Comparison of ENCODE assay signal across 1 cellular context in the genomic region with DNA sequence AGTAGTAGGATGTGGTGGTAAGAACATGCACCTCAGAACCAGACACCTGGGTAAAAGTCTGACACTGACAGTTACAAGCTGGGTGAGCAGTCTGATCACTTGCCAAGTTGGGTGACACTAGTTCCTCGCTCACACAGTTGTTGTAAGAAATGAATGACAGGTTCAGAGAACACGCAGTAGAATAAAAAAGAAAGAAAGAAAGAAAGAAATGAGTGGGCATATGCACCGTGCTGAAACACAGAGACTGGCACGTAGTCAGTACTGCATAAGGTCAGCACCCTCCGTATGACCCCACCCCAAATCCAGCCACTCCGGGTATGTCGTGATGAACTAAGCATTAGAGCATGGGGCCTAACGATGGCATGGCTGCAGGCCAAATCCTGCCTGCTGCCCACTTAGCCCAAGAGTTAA.
TF ChIP-seq lines count a peak whose summit lies in the region.

No MANE protein-coding gene starts in this region.

TF ChIP-seq in HepG2, 621 proteins besides CTCF, POLR2A, EP300 and RAD21 (continued from another document):
- TF ChIP-seq, protein P1, sequence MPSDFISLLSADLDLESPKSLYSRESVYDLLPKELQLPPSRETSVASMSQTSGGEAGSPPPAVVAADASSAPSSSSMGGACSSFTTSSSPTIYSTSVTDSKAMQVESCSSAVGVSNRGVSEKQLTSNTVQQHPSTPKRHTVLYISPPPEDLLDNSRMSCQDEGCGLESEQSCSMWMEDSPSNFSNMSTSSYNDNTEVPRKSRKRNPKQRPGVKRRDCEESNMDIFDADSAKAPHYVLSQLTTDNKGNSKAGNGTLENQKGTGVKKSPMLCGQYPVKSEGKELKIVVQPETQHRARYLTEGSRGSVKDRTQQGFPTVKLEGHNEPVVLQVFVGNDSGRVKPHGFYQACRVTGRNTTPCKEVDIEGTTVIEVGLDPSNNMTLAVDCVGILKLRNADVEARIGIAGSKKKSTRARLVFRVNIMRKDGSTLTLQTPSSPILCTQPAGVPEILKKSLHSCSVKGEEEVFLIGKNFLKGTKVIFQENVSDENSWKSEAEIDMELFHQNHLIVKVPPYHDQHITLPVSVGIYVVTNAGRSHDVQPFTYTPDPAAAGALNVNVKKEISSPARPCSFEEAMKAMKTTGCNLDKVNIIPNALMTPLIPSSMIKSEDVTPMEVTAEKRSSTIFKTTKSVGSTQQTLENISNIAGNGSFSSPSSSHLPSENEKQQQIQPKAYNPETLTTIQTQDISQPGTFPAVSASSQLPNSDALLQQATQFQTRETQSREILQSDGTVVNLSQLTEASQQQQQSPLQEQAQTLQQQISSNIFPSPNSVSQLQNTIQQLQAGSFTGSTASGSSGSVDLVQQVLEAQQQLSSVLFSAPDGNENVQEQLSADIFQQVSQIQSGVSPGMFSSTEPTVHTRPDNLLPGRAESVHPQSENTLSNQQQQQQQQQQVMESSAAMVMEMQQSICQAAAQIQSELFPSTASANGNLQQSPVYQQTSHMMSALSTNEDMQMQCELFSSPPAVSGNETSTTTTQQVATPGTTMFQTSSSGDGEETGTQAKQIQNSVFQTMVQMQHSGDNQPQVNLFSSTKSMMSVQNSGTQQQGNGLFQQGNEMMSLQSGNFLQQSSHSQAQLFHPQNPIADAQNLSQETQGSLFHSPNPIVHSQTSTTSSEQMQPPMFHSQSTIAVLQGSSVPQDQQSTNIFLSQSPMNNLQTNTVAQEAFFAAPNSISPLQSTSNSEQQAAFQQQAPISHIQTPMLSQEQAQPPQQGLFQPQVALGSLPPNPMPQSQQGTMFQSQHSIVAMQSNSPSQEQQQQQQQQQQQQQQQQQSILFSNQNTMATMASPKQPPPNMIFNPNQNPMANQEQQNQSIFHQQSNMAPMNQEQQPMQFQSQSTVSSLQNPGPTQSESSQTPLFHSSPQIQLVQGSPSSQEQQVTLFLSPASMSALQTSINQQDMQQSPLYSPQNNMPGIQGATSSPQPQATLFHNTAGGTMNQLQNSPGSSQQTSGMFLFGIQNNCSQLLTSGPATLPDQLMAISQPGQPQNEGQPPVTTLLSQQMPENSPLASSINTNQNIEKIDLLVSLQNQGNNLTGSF (CRISPR knock-in tag; IDR thresholded peaks at IDR 0.05): no peak
- TF ChIP-seq, protein P2, sequence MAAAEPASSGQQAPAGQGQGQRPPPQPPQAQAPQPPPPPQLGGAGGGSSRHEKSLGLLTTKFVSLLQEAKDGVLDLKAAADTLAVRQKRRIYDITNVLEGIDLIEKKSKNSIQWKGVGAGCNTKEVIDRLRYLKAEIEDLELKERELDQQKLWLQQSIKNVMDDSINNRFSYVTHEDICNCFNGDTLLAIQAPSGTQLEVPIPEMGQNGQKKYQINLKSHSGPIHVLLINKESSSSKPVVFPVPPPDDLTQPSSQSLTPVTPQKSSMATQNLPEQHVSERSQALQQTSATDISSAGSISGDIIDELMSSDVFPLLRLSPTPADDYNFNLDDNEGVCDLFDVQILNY (CRISPR knock-in tag; conservative IDR thresholded peaks at IDR 0.05): no peak
- TF ChIP-seq TCF7 (IDR thresholded peaks at IDR 0.05; ENCODE audit: low read depth): no peak
- TF ChIP-seq, protein P3, sequence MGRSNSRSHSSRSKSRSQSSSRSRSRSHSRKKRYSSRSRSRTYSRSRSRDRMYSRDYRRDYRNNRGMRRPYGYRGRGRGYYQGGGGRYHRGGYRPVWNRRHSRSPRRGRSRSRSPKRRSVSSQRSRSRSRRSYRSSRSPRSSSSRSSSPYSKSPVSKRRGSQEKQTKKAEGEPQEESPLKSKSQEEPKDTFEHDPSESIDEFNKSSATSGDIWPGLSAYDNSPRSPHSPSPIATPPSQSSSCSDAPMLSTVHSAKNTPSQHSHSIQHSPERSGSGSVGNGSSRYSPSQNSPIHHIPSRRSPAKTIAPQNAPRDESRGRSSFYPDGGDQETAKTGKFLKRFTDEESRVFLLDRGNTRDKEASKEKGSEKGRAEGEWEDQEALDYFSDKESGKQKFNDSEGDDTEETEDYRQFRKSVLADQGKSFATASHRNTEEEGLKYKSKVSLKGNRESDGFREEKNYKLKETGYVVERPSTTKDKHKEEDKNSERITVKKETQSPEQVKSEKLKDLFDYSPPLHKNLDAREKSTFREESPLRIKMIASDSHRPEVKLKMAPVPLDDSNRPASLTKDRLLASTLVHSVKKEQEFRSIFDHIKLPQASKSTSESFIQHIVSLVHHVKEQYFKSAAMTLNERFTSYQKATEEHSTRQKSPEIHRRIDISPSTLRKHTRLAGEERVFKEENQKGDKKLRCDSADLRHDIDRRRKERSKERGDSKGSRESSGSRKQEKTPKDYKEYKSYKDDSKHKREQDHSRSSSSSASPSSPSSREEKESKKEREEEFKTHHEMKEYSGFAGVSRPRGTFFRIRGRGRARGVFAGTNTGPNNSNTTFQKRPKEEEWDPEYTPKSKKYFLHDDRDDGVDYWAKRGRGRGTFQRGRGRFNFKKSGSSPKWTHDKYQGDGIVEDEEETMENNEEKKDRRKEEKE (IDR thresholded peaks at IDR 0.05): no peak
- no peak for TF ChIP-seq ZNF343 (CRISPR knock-in tag; IDR thresholded peaks at IDR 0.05)
- TF ChIP-seq TEAD3 (CRISPR knock-in tag; optimal IDR thresholded peaks at IDR 0.05; ENCODE audit: borderline replicate concordance): no peak
- TF ChIP-seq RAD51 (IDR thresholded peaks at IDR 0.05; ENCODE audit: borderline replicate concordance): no peak
- TF ChIP-seq ZNF354B (CRISPR knock-in tag; IDR thresholded peaks at IDR 0.05): no peak
- TF ChIP-seq, protein P4, sequence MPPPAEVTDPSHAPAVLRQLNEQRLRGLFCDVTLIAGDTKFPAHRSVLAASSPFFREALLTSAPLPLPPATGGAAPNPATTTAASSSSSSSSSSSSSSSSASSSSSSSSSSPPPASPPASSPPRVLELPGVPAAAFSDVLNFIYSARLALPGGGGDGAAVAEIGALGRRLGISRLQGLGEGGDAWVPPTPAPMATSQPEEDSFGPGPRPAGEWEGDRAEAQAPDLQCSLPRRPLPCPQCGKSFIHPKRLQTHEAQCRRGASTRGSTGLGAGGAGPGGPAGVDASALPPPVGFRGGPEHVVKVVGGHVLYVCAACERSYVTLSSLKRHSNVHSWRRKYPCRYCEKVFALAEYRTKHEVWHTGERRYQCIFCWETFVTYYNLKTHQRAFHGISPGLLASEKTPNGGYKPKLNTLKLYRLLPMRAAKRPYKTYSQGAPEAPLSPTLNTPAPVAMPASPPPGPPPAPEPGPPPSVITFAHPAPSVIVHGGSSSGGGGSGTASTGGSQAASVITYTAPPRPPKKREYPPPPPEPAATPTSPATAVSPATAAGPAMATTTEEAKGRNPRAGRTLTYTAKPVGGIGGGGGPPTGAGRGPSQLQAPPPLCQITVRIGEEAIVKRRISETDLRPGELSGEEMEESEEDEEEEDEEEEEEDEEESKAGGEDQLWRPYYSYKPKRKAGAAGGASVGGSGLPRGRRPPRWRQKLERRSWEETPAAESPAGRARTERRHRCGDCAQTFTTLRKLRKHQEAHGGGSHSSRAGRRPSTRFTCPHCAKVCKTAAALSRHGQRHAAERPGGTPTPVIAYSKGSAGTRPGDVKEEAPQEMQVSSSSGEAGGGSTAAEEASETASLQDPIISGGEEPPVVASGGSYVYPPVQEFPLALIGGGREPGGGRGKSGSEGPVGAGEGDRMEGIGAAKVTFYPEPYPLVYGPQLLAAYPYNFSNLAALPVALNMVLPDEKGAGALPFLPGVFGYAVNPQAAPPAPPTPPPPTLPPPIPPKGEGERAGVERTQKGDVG (CRISPR knock-in tag; IDR thresholded peaks at IDR 0.05; ENCODE audit: borderline replicate concordance): peak; percentile 70; the same call in 1 of the 2 replicates
- TF ChIP-seq ZNF317 (CRISPR knock-in tag; IDR thresholded peaks at IDR 0.05): no peak
